In the genomic region with DNA sequence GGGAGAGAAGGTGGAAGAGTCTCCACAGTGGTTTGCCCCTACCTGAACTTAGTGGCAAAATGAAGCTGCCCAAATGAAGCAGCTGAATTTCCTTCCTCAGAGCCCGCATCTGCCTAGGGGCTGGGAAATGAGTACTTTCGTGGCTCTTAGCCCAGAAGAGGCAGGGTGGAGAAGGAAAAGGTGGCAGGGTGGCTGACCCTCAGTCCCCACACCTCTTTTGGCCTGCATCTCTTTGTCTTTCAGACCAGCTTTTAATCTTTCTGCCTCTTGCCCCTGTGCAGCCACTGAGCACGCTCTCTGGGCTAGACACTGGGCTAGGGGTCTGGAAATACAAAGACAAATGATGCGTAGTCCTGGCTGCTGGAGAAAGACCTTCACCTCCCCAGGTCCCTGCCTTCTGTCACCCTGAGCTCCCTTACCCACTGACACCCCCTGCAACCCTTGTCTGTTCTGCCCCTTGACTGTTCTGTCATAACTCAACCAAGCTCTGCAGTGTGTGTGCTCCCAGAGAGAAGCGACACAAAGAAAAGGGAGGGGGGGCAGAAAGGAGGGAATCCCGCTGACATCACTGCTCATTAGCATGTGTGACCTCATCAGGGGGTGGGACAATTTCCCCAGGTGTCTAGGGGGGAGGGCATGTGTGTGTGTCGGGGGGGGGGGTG, we compare ENCODE assay signal across 7 cellular contexts. TPM values are rescaled to one million over a fixed set of nuclear protein-coding genes. Genes with fewer than 3 reads are reported as not detected.
A peak's percentile ranks its signal among the peaks of the same experiment; 100 is the strongest.
DNase-seq lines count a peak whose midpoint lies in the region; ATAC-seq and TF ChIP-seq lines count a peak whose summit lies in the region.

No MANE protein-coding gene starts in this region.

- no peak overlapping the region for H3K23ac ChIP-seq in mesendoderm (ENCODE audit: low read length)

- H4K5ac ChIP-seq in mesendoderm (ENCODE audit: low read length) = no peak overlapping the region

- DNase-seq in GM23338 (ENCODE audit: low spot score) (peak; percentile 90), NCI-H2227 treated with DMSO at 0.1 percent for 48 hours (lab: John Stamatoyannopoulos, UW) (peak; percentile 52), cardiac fibroblast (ENCODE audit: low read depth in 2 of 2) (peak; percentile 39 to 40), mesendoderm (peak; percentile 92), HUDEP-2 (lab: John Stamatoyannopoulos, UW; ENCODE audit: unreplicated experiment in 76 of 76) (no peak)

- peak overlapping the region; percentile 85 for H3K56ac ChIP-seq in mesendoderm (ENCODE audit: low read length)

- H3K18ac ChIP-seq in mesendoderm (ENCODE audit: low read length) = no peak overlapping the region

- peaks cover 32% of the 10 kb centered on the region for H3K27me3 Mint-ChIP-seq in GM23338 (ENCODE audit: insufficient read depth, low read depth, poor library complexity)

- H3K27me3 ChIP-seq in GM23338 (ENCODE audit: insufficient read depth) (peaks cover 17% of the 10 kb centered on the region), mesendoderm (ENCODE audit: insufficient read depth, low read length, poor library complexity) (no peaks in the 10 kb centered on the region)

- no peaks in the 10 kb centered on the region for H3K9me2 ChIP-seq in GM23338 (ENCODE audit: insufficient read depth)

- H3K4me1 Mint-ChIP-seq in GM23338 = peaks cover 41% of the 10 kb centered on the region

- no peak overlapping the region for H2BK15ac ChIP-seq in mesendoderm (replicated peaks; ENCODE audit: low read depth)

- H3K36me3 ChIP-seq in GM23338 (ENCODE audit: insufficient read depth) (no peaks in the 10 kb centered on the region), mesendoderm (ENCODE audit: control insufficient read depth, insufficient read depth, low read length) (peaks cover 1% of the 10 kb centered on the region)

- H3K79me1 ChIP-seq in mesendoderm (ENCODE audit: low read length) = no peaks in the 10 kb centered on the region

- TF ChIP-seq CTCF in GM23338 (conservative IDR thresholded peaks at IDR 0.05; ENCODE audit: low read depth in 2 of 2) (no peak), cardiac fibroblast (IDR thresholded peaks at IDR 0.05; ENCODE audit: low read depth, low read length) (no peak)

- H2BK5ac ChIP-seq in mesendoderm (ENCODE audit: low read length) = no peak overlapping the region

- no peak overlapping the region for H2AK5ac ChIP-seq in mesendoderm (ENCODE audit: low read length)

- H3F3A ChIP-seq in GM23338 (replicated peaks; ENCODE audit: low read depth) = peaks cover 8% of the 10 kb centered on the region; the same call in 1 of the 2 replicates

- H3K4me3 Mint-ChIP-seq in GM23338 = peak overlapping the region; percentile 74

- H3K27ac Mint-ChIP-seq in GM23338 = peak overlapping the region; percentile 73

- H3K4me3 ChIP-seq in GM23338 = peak overlapping the region; percentile 47
- H3K4me3 ChIP-seq in cardiac fibroblast (replicated peaks in 1 of 2; ENCODE audit: low read depth in 2 of 2, low read length in 2 of 2) = no peak overlapping the region
- no peak overlapping the region for H3K4me3 ChIP-seq in mesendoderm (ENCODE audit: low read length)

- H2AFZ ChIP-seq in GM23338 = peak overlapping the region; percentile 33; the same call in 1 of the 2 replicates

- no peak overlapping the region for H2BK120ac ChIP-seq in mesendoderm (ENCODE audit: low read depth, low read length)

- H3K79me2 ChIP-seq in GM23338 (replicated peaks; ENCODE audit: insufficient read depth) (no peaks in the 10 kb centered on the region), mesendoderm (ENCODE audit: control insufficient read depth, insufficient read depth, low read length) (no peaks in the 10 kb centered on the region)

- H3K36me3 Mint-ChIP-seq in GM23338 (ENCODE audit: low read depth) = peaks cover 14% of the 10 kb centered on the region; the same call in 2 of the 3 replicates

- no peak overlapping the region for H4K8ac ChIP-seq in mesendoderm (ENCODE audit: low read depth, low read length)

- ATAC-seq in GM23338 = peak; percentile 16
- ATAC-seq in HG03432 (IDR thresholded peaks at IDR 0.05; ENCODE audit: unreplicated experiment) = no peak
- no peak for ATAC-seq in HG02852 (IDR thresholded peaks at IDR 0.05; ENCODE audit: unreplicated experiment)

- H3K4me2 ChIP-seq in GM23338 (peak overlapping the region; percentile 85), mesendoderm (ENCODE audit: low read length) (peak overlapping the region; percentile 46)

- WGBS in mesendoderm (ENCODE audit: extremely low coverage, insufficient coverage, low lambda C conversion rate) = no CpG with 5 or more reads among the region's 7 CpGs

- no peak overlapping the region for H3K4ac ChIP-seq in mesendoderm (ENCODE audit: low read depth, low read length)

- H3K9ac ChIP-seq in mesendoderm (ENCODE audit: low read length) = peak overlapping the region; percentile 63

- peaks cover 28% of the 10 kb centered on the region for H3K4me1 ChIP-seq in GM23338 (ENCODE audit: insufficient read depth)
- peaks cover 14% of the 10 kb centered on the region for H3K4me1 ChIP-seq in mesendoderm (ENCODE audit: control insufficient read depth, low read depth, low read length)

- H3K9me3 Mint-ChIP-seq in GM23338 = no peaks in the 10 kb centered on the region; the same call in 2 of the 3 replicates

- no peaks in the 10 kb centered on the region for H4K20me1 ChIP-seq in GM23338 (replicated peaks; ENCODE audit: insufficient read depth)

- no peak overlapping the region for H3K27ac ChIP-seq in GM23338 (ENCODE audit: low read depth)
- H3K27ac ChIP-seq in mesendoderm (ENCODE audit: low read depth, low read length) = no peak overlapping the region

TF ChIP-seq in GM23338, 12 proteins besides CTCF, POLR2A, EP300 and RAD21 (continues in another document):
- TF ChIP-seq JUNB (IDR thresholded peaks at IDR 0.05; ENCODE audit: unreplicated experiment) = no peak

RNA-seq across cellular contexts. Expression of a gene that starts 0.4 kb away (rescaled TPM):
- 0.31 and 1.2 TPM in 2 replicates for total RNA-seq in GM23338 (2014; rRNA removed; shearing (Covaris generic))
- polyA plus RNA-seq in GM23338 (2016; fragmentation: Nextera tagmentation; extraction: Ambion mirVana) = 2.9 and 3.0 TPM in 2 replicates
- polyA plus RNA-seq in mesendoderm (2013, experiment 1 of 2) = 1.1 TPM
- polyA plus RNA-seq in mesendoderm (2013, experiment 2 of 2) = 1.2 TPM

RNA-seq across cellular contexts. Expression of a gene that starts 11.1 kb away (rescaled TPM):
- total RNA-seq in GM23338 (2014; rRNA removed; shearing (Covaris generic)) = 16.5 and 18.1 TPM in 2 replicates
- polyA plus RNA-seq in GM23338 (2016; fragmentation: Nextera tagmentation; extraction: Ambion mirVana) = 5.4 and 6.4 TPM in 2 replicates
- 11.7 TPM for polyA plus RNA-seq in mesendoderm (2013, experiment 1 of 2)
- 11.5 TPM for polyA plus RNA-seq in mesendoderm (2013, experiment 2 of 2)

RNA-seq across cellular contexts. Expression of a gene that starts 36.3 kb away (rescaled TPM):
- 52.8 and 1,081 TPM in 2 replicates for total RNA-seq in GM23338 (2014; rRNA removed; shearing (Covaris generic))
- 14.4 and 15.2 TPM in 2 replicates for polyA plus RNA-seq in GM23338 (2016; fragmentation: Nextera tagmentation; extraction: Ambion mirVana)
- polyA plus RNA-seq in mesendoderm (2013, experiment 1 of 2) = 47.3 TPM
- 49.8 TPM for polyA plus RNA-seq in mesendoderm (2013, experiment 2 of 2)

RNA-seq across cellular contexts. Expression of a gene that starts 46.3 kb away (rescaled TPM):
- total RNA-seq in GM23338 (2014; rRNA removed; shearing (Covaris generic)) = 48.9 and 56.4 TPM in 2 replicates
- 6.5 and 7.0 TPM in 2 replicates for polyA plus RNA-seq in GM23338 (2016; fragmentation: Nextera tagmentation; extraction: Ambion mirVana)
- 188 TPM for polyA plus RNA-seq in mesendoderm (2013, experiment 1 of 2)
- 174 TPM for polyA plus RNA-seq in mesendoderm (2013, experiment 2 of 2)

RNA-seq across cellular contexts. Expression of a gene that starts 46.5 kb away (rescaled TPM):
- total RNA-seq in GM23338 (2014; rRNA removed; shearing (Covaris generic)) = 123 and 124 TPM in 2 replicates
- 68.8 and 74.5 TPM in 2 replicates for polyA plus RNA-seq in GM23338 (2016; fragmentation: Nextera tagmentation; extraction: Ambion mirVana)
- polyA plus RNA-seq in mesendoderm (2013, experiment 1 of 2) = 154 TPM
- polyA plus RNA-seq in mesendoderm (2013, experiment 2 of 2) = 151 TPM

Comparison
In these comparisons a context has a peak if more than half of its experiments do, and no peak if none do; other contexts are left out.
1. DNase-seq: peak in GM23338 (single experiment), NCI-H2227 treated with DMSO at 0.1 percent for 48 hours (single experiment), cardiac fibroblast (2 of 2) and mesendoderm (single experiment); none in HUDEP-2 (0 of 76).